In the genomic region with DNA sequence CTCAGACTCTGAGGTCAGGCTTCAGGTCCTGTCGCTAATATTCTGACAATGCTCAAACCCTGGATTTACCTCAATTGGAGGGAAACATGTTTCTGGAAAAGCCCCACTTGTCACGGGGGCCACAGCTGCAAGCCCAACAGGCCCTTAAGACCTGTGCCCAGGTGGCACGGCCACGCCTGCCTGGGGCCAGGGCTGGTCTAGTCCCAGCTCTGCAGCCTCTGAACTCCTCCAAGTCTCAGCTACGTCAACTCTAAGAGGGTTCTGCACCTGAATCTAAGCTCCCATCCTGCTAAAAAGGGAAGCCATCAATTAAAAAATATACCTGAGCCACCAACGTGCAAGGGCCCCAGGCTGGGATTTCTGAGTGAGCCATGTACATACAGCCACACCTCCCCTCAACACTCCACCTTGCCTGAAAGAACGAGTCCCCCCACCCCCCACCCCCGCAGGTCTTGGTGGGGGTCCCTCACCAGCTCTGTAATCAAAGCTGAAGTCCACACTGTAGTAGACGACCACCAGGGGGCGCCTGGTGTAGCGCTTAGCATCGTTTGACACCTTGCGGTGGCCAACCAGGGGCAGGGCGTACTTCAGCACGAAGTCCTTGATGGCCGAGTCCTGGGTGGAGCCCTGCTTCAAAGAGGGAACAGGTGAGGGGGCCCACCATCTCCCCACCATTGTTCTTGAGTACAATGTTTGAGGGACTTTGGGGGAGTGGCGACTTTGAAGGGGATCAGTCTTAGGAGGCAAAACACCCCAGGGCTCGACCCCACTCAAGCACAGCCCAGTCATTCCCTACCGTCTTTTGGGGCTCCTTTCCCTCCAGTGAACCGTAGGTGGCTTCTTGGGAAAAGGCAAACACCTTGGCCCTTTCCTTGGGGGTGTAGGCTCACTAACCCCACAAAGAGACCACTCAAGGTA, we compare ENCODE assay signal across 9 cellular contexts. TPM values are rescaled to one million over a fixed set of nuclear protein-coding genes. Genes with fewer than 3 reads are reported as not detected.
DNase-seq lines count a peak whose midpoint lies in the region; ATAC-seq and TF ChIP-seq lines count a peak whose summit lies in the region.
"Had no signal": no experiment of that assay in that cellular context is flagged by ENCODE, and none has a peak within 500 bp of the region (broad histone marks: within the 10 kb centered on the region; RNA-seq: fewer than 3 reads in every experiment).

No MANE protein-coding gene starts in this region.

- peak; percentile 65 for DNase-seq in AG10803 (ENCODE audit: low read depth)
- DNase-seq in HL-60 (ENCODE audit: low read depth in 1 of 2, low spot score in 1 of 2), result peak; percentile 43 to 72
- peak; percentile 69 to 81 for DNase-seq in SJCRH30
- DNase-seq in activated naive CD4-positive, alpha-beta T cell treated with anti-CD3 and anti-CD28 coated beads, Interleukin-2, amount 10 ng/mL, durations not matched to agents 7 days and 5 days, result peak; percentile 89
- DNase-seq in cardiac septum (ENCODE audit: low spot score), result peak; percentile 86
- peak; percentile 45 for DNase-seq in renal cortical epithelial cell (ENCODE audit: low read depth)

- no peak overlapping the region for H3K4me3 Mint-ChIP-seq in activated naive CD4-positive, alpha-beta T cell treated with anti-CD3 and anti-CD28 coated beads, Interleukin-2, amount 10 ng/mL, durations not matched to agents 7 days and 5 days

- CTCF ChIA-PET in activated naive CD4-positive, alpha-beta T cell treated with anti-CD3 and anti-CD28 coated beads, Interleukin-2, amount 10 ng/mL, durations not matched to agents 7 days and 5 days (lab: Charles Lee), result interaction anchor here (0.6 to 6.0 kb wide), 34 partner anchors 10 to 156 kb away, joined by 3 to 85 read pairs (median 4); a partner anchor contains a TSS

- ATAC-seq in GM19023 (IDR thresholded peaks at IDR 0.05; ENCODE audit: unreplicated experiment) (peak; percentile 72), HG02970 (IDR thresholded peaks at IDR 0.05; ENCODE audit: low FRiP score, unreplicated experiment) (no peak)

- H3K4me3 ChIP-seq in AG10803 (ENCODE audit: low read length) (no peak overlapping the region), HL-60 (replicated peaks; ENCODE audit: insufficient read depth, low read length) (no peak overlapping the region), SJCRH30 (no peak overlapping the region)
- H3K4me3 ChIP-seq: HAP-1 had no signal

- H3K27me3 ChIP-seq in HL-60 (ENCODE audit: insufficient read depth, poor library complexity, severe bottlenecking) (no peaks in the 10 kb centered on the region), SJCRH30 (no peaks in the 10 kb centered on the region)

- TF ChIP-seq CTCF in AG10803 (conservative IDR thresholded peaks at IDR 0.05; ENCODE audit: low read length), result peak; percentile 74
- TF ChIP-seq CTCF in HL-60 (IDR thresholded peaks at IDR 0.05; ENCODE audit: insufficient read depth, low read length), result peak; percentile 47

- intact Hi-C loops in cardiac septum (cut with DNase I), result loop anchor here (1.0 kb wide), 2 partner anchors 60 to 85 kb away; a partner anchor contains a TSS

- H3K27ac Mint-ChIP-seq in activated naive CD4-positive, alpha-beta T cell treated with anti-CD3 and anti-CD28 coated beads, Interleukin-2, amount 10 ng/mL, durations not matched to agents 7 days and 5 days, result peak overlapping the region; percentile 80

- H3K36me3 Mint-ChIP-seq in activated naive CD4-positive, alpha-beta T cell treated with anti-CD3 and anti-CD28 coated beads, Interleukin-2, amount 10 ng/mL, durations not matched to agents 7 days and 5 days, result peaks cover 40% of the 10 kb centered on the region

- H3K4me1 ChIP-seq in SJCRH30, result no peaks in the 10 kb centered on the region
- H3K4me1 ChIP-seq: HAP-1 had no signal

- peaks cover 2% of the 10 kb centered on the region for H3K4me1 Mint-ChIP-seq in activated naive CD4-positive, alpha-beta T cell treated with anti-CD3 and anti-CD28 coated beads, Interleukin-2, amount 10 ng/mL, durations not matched to agents 7 days and 5 days

- no peaks in the 10 kb centered on the region for H3K9me3 ChIP-seq in SJCRH30 (replicated peaks)
- H3K9me3 ChIP-seq: HAP-1 had no signal

- H3K9me3 Mint-ChIP-seq in activated naive CD4-positive, alpha-beta T cell treated with anti-CD3 and anti-CD28 coated beads, Interleukin-2, amount 10 ng/mL, durations not matched to agents 7 days and 5 days, result no peaks in the 10 kb centered on the region

- H3K27me3 Mint-ChIP-seq in activated naive CD4-positive, alpha-beta T cell treated with anti-CD3 and anti-CD28 coated beads, Interleukin-2, amount 10 ng/mL, durations not matched to agents 7 days and 5 days, result no peaks in the 10 kb centered on the region

- H3K27ac ChIP-seq in HL-60 (replicated peaks) (no peak overlapping the region), SJCRH30 (no peak overlapping the region)

- H3K36me3 ChIP-seq in SJCRH30, result peaks cover 63% of the 10 kb centered on the region

RNA-seq across cellular contexts. Expression of a gene that starts 22.6 kb away (rescaled TPM):
- 222 and 224 TPM in 2 replicates for total RNA-seq in SJCRH30 (2014; rRNA removed; shearing (Covaris generic))
- total RNA-seq in cardiac septum (38.5 TPM), renal cortical epithelial cell (254 and 463 TPM in 2 replicates)
